In genomic region chr6:155261146-155261900, GRCh38 we compare ENCODE assay signal across 17 cellular contexts. TPM values are rescaled to one million over a fixed set of nuclear protein-coding genes. Genes with fewer than 3 reads are reported as not detected.
DNase-seq lines count a peak whose midpoint lies in the region; ATAC-seq lines count a peak whose summit lies in the region.
"Had no signal": no experiment of that assay in that cellular context is flagged by ENCODE, and none has a peak within 500 bp of the region (broad histone marks: within the 10 kb centered on the region; RNA-seq: fewer than 3 reads in every experiment).

No MANE protein-coding gene starts in this region.

- no peaks in the 10 kb centered on the region for H3K27me3 Mint-ChIP-seq in activated T-cell treated with anti-CD3 and anti-CD28 coated beads, Interleukin-2, amount 50 U/mL, for 72 hours (ENCODE audit: low read depth)
- H3K27me3 Mint-ChIP-seq in effector memory CD8-positive, alpha-beta T cell, result no peaks in the 10 kb centered on the region
- H3K27me3 Mint-ChIP-seq in stimulated activated memory B cell treated with anti-CD40 and anti-IgM and Interleukin-4, amounts not matched to agents 10 μg/mL and 1 μg/mL and 100 μg/mL, for 72 hours, result no peaks in the 10 kb centered on the region

- DNase-seq in activated T-cell treated with anti-CD3 and anti-CD28 coated beads, Interleukin-2, amount 50 U/mL, for 72 hours, result no peak
- DNase-seq in activated T-cell treated with anti-CD3 and anti-CD28 coated beads, Interleukin-2, amount 50 U/mL, for 48 hours, result no peak
- no peak for DNase-seq in effector memory CD8-positive, alpha-beta T cell
- no peak for DNase-seq in NCI-H1105 (lab: John Stamatoyannopoulos, UW)
- DNase-seq in epidermal melanocyte (ENCODE audit: insufficient read length, low spot score), result no peak
- no peak for DNase-seq in HUDEP-2 (lab: John Stamatoyannopoulos, UW; ENCODE audit: unreplicated experiment in 76 of 76)
- DNase-seq: activated effector memory CD4-positive, alpha-beta T cell treated with anti-CD3 and anti-CD28 coated beads, Interleukin-2, amount 50 U/mL, for 16 hours; DMS153; erythroblast; hippocampal formation; stimulated activated CD4-positive, alpha-beta T cell treated with anti-CD3 and anti-CD28 coated beads, Interleukin-12 subunit alpha, Interleukin-12 subunit beta, amount 100 ng/mL, for 4 hours; upper lobe of right lung had no signal

- no peaks in the 10 kb centered on the region for H3K9me3 Mint-ChIP-seq in activated T-cell treated with anti-CD3 and anti-CD28 coated beads, Interleukin-2, amount 50 U/mL, for 72 hours
- no peaks in the 10 kb centered on the region for H3K9me3 Mint-ChIP-seq in effector memory CD8-positive, alpha-beta T cell
- H3K9me3 Mint-ChIP-seq in stimulated activated memory B cell treated with anti-CD40 and anti-IgM and Interleukin-4, amounts not matched to agents 10 μg/mL and 1 μg/mL and 100 μg/mL, for 72 hours, result no peaks in the 10 kb centered on the region

- peaks cover 21% of the 10 kb centered on the region for H3K4me1 Mint-ChIP-seq in activated T-cell treated with anti-CD3 and anti-CD28 coated beads, Interleukin-2, amount 50 U/mL, for 72 hours (ENCODE audit: low read depth)
- H3K4me1 Mint-ChIP-seq in effector memory CD8-positive, alpha-beta T cell (ENCODE audit: low read depth in 2 of 2), result peaks cover 7 to 9% of the 10 kb centered on the region in 2 donors
- H3K4me1 Mint-ChIP-seq in stimulated activated memory B cell treated with anti-CD40 and anti-IgM and Interleukin-4, amounts not matched to agents 10 μg/mL and 1 μg/mL and 100 μg/mL, for 72 hours, result peaks cover 23% of the 10 kb centered on the region

- ATAC-seq in activated T-cell treated with anti-CD3 and anti-CD28 coated beads, Interleukin-2, amount 50 U/mL, for 72 hours (replicated peaks in 1 of 2), result no peak
- ATAC-seq in HG03432 (IDR thresholded peaks at IDR 0.05; ENCODE audit: unreplicated experiment), result peak; percentile 55
- ATAC-seq in effector memory CD8-positive, alpha-beta T cell (replicated peaks), result no peak
- ATAC-seq in stimulated activated memory B cell treated with anti-CD40 and anti-IgM and Interleukin-4, amounts not matched to agents 10 μg/mL and 1 μg/mL and 100 μg/mL, for 72 hours, result no peak

- H3K27ac Mint-ChIP-seq in activated T-cell treated with anti-CD3 and anti-CD28 coated beads, Interleukin-2, amount 50 U/mL, for 72 hours, result peak overlapping the region; percentile 33
- H3K27ac Mint-ChIP-seq in effector memory CD8-positive, alpha-beta T cell, result peak overlapping the region; percentile 59 to 81
- H3K27ac Mint-ChIP-seq in stimulated activated memory B cell treated with anti-CD40 and anti-IgM and Interleukin-4, amounts not matched to agents 10 μg/mL and 1 μg/mL and 100 μg/mL, for 72 hours, result peak overlapping the region; percentile 75

- H3K4me3 Mint-ChIP-seq in activated T-cell treated with anti-CD3 and anti-CD28 coated beads, Interleukin-2, amount 50 U/mL, for 72 hours, result no peak overlapping the region
- H3K4me3 Mint-ChIP-seq in effector memory CD8-positive, alpha-beta T cell, result no peak overlapping the region
- H3K4me3 Mint-ChIP-seq in stimulated activated memory B cell treated with anti-CD40 and anti-IgM and Interleukin-4, amounts not matched to agents 10 μg/mL and 1 μg/mL and 100 μg/mL, for 72 hours, result no peak overlapping the region

- peaks cover 1 to 9% of the 10 kb centered on the region in 2 donors for H3K36me3 Mint-ChIP-seq in activated T-cell treated with anti-CD3 and anti-CD28 coated beads, Interleukin-2, amount 50 U/mL, for 72 hours (ENCODE audit: insufficient read depth in 2 of 2)
- H3K36me3 Mint-ChIP-seq in effector memory CD8-positive, alpha-beta T cell (ENCODE audit: insufficient read depth), result peaks cover 42% of the 10 kb centered on the region
- peaks cover 42% of the 10 kb centered on the region for H3K36me3 Mint-ChIP-seq in stimulated activated memory B cell treated with anti-CD40 and anti-IgM and Interleukin-4, amounts not matched to agents 10 μg/mL and 1 μg/mL and 100 μg/mL, for 72 hours

RNA-seq across cellular contexts. Expression of gene CLDN20, which starts 2.5 kb away (rescaled TPM):
- total RNA-seq in activated T-cell treated with anti-CD3 and anti-CD28 coated beads, Interleukin-2, amount 50 U/mL, for 72 hours, result not detected
- total RNA-seq: cardiac septum, M059J, SK-MEL-5, upper lobe of right lung had no signal

RNA-seq across cellular contexts. Expression of gene TFB1M, which starts 53.0 kb away (rescaled TPM):
- 10 to 100 TPM; 37.0 to 41.3 TPM for total RNA-seq in activated T-cell treated with anti-CD3 and anti-CD28 coated beads, Interleukin-2, amount 50 U/mL, for 72 hours
